In the genomic region with DNA sequence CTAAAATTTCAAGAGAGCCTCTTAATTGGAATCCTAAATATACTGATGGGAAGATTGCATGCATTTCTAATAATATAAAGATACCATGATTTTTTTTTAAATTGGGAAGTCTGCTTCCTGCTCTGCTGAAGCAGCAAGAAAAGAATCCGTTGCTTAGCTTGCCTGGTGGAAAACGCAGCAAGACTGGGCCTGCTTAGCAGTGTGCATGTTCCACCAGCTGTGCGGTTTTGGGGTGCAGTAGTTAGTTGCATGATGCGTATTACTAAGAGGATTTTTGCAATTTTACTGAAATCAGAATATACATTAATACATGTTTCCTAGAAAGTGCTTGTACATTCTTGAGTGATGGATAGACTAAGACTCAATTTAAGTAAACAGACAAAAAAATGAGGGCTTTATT, we compare ENCODE assay signal across 18 cellular contexts.
DNase-seq lines count a peak whose midpoint lies in the region; ATAC-seq, FAIRE-seq and TF ChIP-seq lines count a peak whose summit lies in the region.
"Had no signal": no experiment of that assay in that cellular context is flagged by ENCODE, and none has a peak within 500 bp of the region (broad histone marks: within the 10 kb centered on the region; RNA-seq: fewer than 3 reads in every experiment).

No MANE protein-coding gene starts in this region.

- DNase-seq in RWPE2 (ENCODE audit: low spot score) (no peak), epithelial cell of prostate (ENCODE audit: low read depth, low spot score) (peak; percentile 45), glomerular visceral epithelial cell (ENCODE audit: extremely low spot score) (no peak), HTR-8/SVneo (ENCODE audit: insufficient read length, low spot score) (no peak), NCI-H82 (lab: John Stamatoyannopoulos, UW) (no peak)
- DNase-seq: C1 segment of cervical spinal cord; CD4-positive, alpha-beta memory T cell; COR-L47; DMS153; DND-41; GM23248; H7; HCEC 1CT had no signal

- H3K27ac ChIP-seq in RWPE2 (ENCODE audit: poor library complexity, severe bottlenecking) (peak overlapping the region; percentile 61), epithelial cell of prostate (peak overlapping the region; percentile 51)
- H3K27ac ChIP-seq: GM23248 had no signal

- H3K27me3 Mint-ChIP-seq in nephron (ENCODE audit: low read depth): no peaks in the 10 kb centered on the region

- no peak overlapping the region for H3K4me3 Mint-ChIP-seq in nephron
- H3K4me3 Mint-ChIP-seq: CD4-positive, alpha-beta memory T cell had no signal

- H3K36me3 Mint-ChIP-seq in nephron (ENCODE audit: low read depth): no peaks in the 10 kb centered on the region
- H3K36me3 Mint-ChIP-seq: CD4-positive, alpha-beta memory T cell had no signal

- peak; percentile 51; the same call in 2 of the 3 replicates for ATAC-seq in RWPE2 (ENCODE audit: low read depth)
- no peak for ATAC-seq in HG03135 (IDR thresholded peaks at IDR 0.05; ENCODE audit: unreplicated experiment)

- H3K4me1 Mint-ChIP-seq in nephron: no peaks in the 10 kb centered on the region
- H3K4me1 Mint-ChIP-seq: CD4-positive, alpha-beta memory T cell had no signal

- H3K27me3 ChIP-seq in RWPE2 (ENCODE audit: insufficient read depth, poor library complexity, severe bottlenecking): no peaks in the 10 kb centered on the region

- H3K27ac Mint-ChIP-seq in nephron: peak overlapping the region; percentile 51 to 75 (median 65)
- H3K27ac Mint-ChIP-seq: CD4-positive, alpha-beta memory T cell had no signal

- no peaks in the 10 kb centered on the region for H3K36me3 ChIP-seq in RWPE2 (ENCODE audit: low read depth)

- H3K9me3 ChIP-seq in RWPE2 (ENCODE audit: severe bottlenecking): peaks cover 4% of the 10 kb centered on the region

- no peak overlapping the region for H3K4me3 ChIP-seq in RWPE2 (ENCODE audit: severe bottlenecking)
- H3K4me3 ChIP-seq: GM23248 had no signal

- peaks cover 7% of the 10 kb centered on the region for H3K9me3 Mint-ChIP-seq in nephron

- FAIRE-seq in HTR-8/SVneo (lab: Jason Lieb, UNC): no peak
- FAIRE-seq: G401.6, GM12892, H1 had no signal

- H3K4me1 ChIP-seq in RWPE2 (ENCODE audit: insufficient read depth, poor library complexity, severe bottlenecking): no peaks in the 10 kb centered on the region

- TF ChIP-seq CTCF in RWPE2 (IDR thresholded peaks at IDR 0.05; ENCODE audit: poor library complexity, severe bottlenecking) (no peak), nephron (IDR thresholded peaks at IDR 0.05; ENCODE audit: unreplicated experiment in 3 of 3) (no peak)
